21 cellular contexts compared by ENCODE assay signal in genomic region chr9:125995006-125995405, GRCh38.
"Had no signal": no experiment of that assay in that cellular context is flagged by ENCODE, and none has a peak within 500 bp of the region (broad histone marks: within the 10 kb centered on the region; RNA-seq: fewer than 3 reads in every experiment).

No MANE protein-coding gene starts in this region.

- H3K9me3 ChIP-seq: left ventricle myocardium inferior, neutrophil, testis, tibial nerve, upper lobe of right lung, vagina had no signal

- H3K27ac ChIP-seq: coronary artery, foreskin keratinocyte, left ventricle myocardium inferior, neutrophil, testis, tibial nerve, upper lobe of right lung, vagina had no signal

- H3K4me3 ChIP-seq: coronary artery, left ventricle myocardium inferior, lung, smooth muscle cell, testis, tibial nerve, upper lobe of right lung, vagina had no signal

- H3K4me2 ChIP-seq: smooth muscle cell had no signal

- ATAC-seq: foreskin keratinocyte; left cardiac atrium; stimulated activated memory B cell treated with anti-CD40 and anti-IgM and Interleukin-4, amounts not matched to agents 10 μg/mL and 1 μg/mL and 100 μg/mL, for 72 hours; stimulated activated naive CD8-positive, alpha-beta T cell treated with anti-CD3 and anti-CD28 coated beads, Interleukin-15, amount 100 ng/mL, for 72 hours; upper lobe of right lung had no signal

- H3K4me1 ChIP-seq: foreskin keratinocyte, left ventricle myocardium inferior, testis, tibial nerve, upper lobe of right lung, vagina had no signal

- DNase-seq: effector CD4-positive, alpha-beta T cell; endodermal cell; erythroblast; foreskin keratinocyte; immature natural killer cell; left cardiac atrium; left ventricle myocardium inferior; mesenchymal stem cell; midbrain; nephron progenitor cell; stimulated activated CD4-positive, alpha-beta T cell treated with anti-CD3 and anti-CD28 coated beads, Interleukin-4, amount 100 ng/mL, for 1 hour; stimulated activated naive CD8-positive, alpha-beta T cell treated with anti-CD3 and anti-CD28 coated beads, Interleukin-15, amount 100 ng/mL, for 72 hours; testis had no signal

- H3K27me3 ChIP-seq: neutrophil, testis, tibial nerve, upper lobe of right lung, vagina had no signal

- H3K36me3 ChIP-seq: left ventricle myocardium inferior, neutrophil, tibial nerve, upper lobe of right lung, vagina had no signal
